26 cellular contexts compared by ENCODE assay signal in genomic region chr16:23252310-23252709, GRCh38. TPM values are rescaled to one million over a fixed set of nuclear protein-coding genes. Genes with fewer than 3 reads are reported as not detected.
"Had no signal": no experiment of that assay in that cellular context is flagged by ENCODE, and none has a peak within 500 bp of the region (broad histone marks: within the 10 kb centered on the region; RNA-seq: fewer than 3 reads in every experiment).

No MANE protein-coding gene starts in this region.

- H3K9me3 Mint-ChIP-seq: mesothelial cell of epicardium had no signal

- H3K36me3 Mint-ChIP-seq: mesothelial cell of epicardium, neural progenitor cell had no signal

- DNase-seq: activated B cell treated with CpG ODN at 0.5 μM for 24 hours; activated CD8-positive, alpha-beta memory T cell treated with anti-CD3 and anti-CD28 coated beads, Interleukin-2, amount 50 U/mL, for 4 hours; activated effector memory CD4-positive, alpha-beta T cell treated with anti-CD3 and anti-CD28 coated beads, Interleukin-2, amount 50 U/mL, for 16 hours; activated T-cell treated with anti-CD3 and anti-CD28 coated beads, Interleukin-2, amount 50 U/mL, for 4 hours; anterior cingulate cortex; body of pancreas; cortex of kidney; endodermal cell; esophagus squamous epithelium; head of caudate nucleus; hypothalamus; left ventricle myocardium inferior; naive thymus-derived CD8-positive, alpha-beta T cell; sigmoid colon; stimulated activated CD4-positive, alpha-beta T cell treated with anti-CD3 and anti-CD28 coated beads, Interleukin-4, amount 100 ng/mL, for 1 hour; stimulated activated naive CD4-positive, alpha-beta T cell; T1000 had no signal

- ATAC-seq: activated T-cell treated with anti-CD3 and anti-CD28 coated beads, Interleukin-2, amount 50 U/mL, for 4 hours; body of pancreas; gastroesophageal sphincter; naive thymus-derived CD8-positive, alpha-beta T cell had no signal

- H3K4me1 Mint-ChIP-seq: activated B cell treated with CpG ODN at 0.5 μM for 24 hours; endodermal cell; mesothelial cell of epicardium; naive thymus-derived CD8-positive, alpha-beta T cell; neural progenitor cell had no signal

- H3K4me3 Mint-ChIP-seq: activated B cell treated with CpG ODN at 0.5 μM for 24 hours; activated T-cell treated with anti-CD3 and anti-CD28 coated beads, Interleukin-2, amount 50 U/mL, for 4 hours; endodermal cell; mesothelial cell of epicardium; naive thymus-derived CD8-positive, alpha-beta T cell; neural progenitor cell had no signal

- H3K27ac Mint-ChIP-seq: activated B cell treated with CpG ODN at 0.5 μM for 24 hours; endodermal cell; mesothelial cell of epicardium; naive thymus-derived CD8-positive, alpha-beta T cell; neural progenitor cell had no signal

RNA-seq across cellular contexts. Expression of gene SCNN1B, which starts 49.8 kb away (rescaled TPM):
- total RNA-seq: activated B cell treated with CpG ODN at 0.5 μM for 24 hours; activated T-cell treated with anti-CD3 and anti-CD28 coated beads, Interleukin-2, amount 50 U/mL, for 4 hours; cardiac muscle cell; cerebellum; endodermal cell; left ventricle myocardium inferior; mesothelial cell of epicardium; naive thymus-derived CD8-positive, alpha-beta T cell; osteoblast; renal cortical epithelial cell; SJSA1; smooth muscle cell had no signal
